Comparison of ENCODE assay signal across 28 cellular contexts in genomic region chr2:79578952-79579351, GRCh38.
"Had no signal": no experiment of that assay in that cellular context is flagged by ENCODE, and none has a peak within 500 bp of the region (broad histone marks: within the 10 kb centered on the region; RNA-seq: fewer than 3 reads in every experiment).

No MANE protein-coding gene starts in this region.

- H3K9me3 Mint-ChIP-seq: type B pancreatic cell had no signal

- H3K36me3 Mint-ChIP-seq: stimulated activated effector memory CD8-positive, alpha-beta T cell treated with anti-CD3 and anti-CD28 coated beads, Interleukin-12 subunit alpha, Interleukin-12 subunit beta, amount 100 ng/mL, for 72 hours; stimulated activated memory B cell treated with anti-CD40 and anti-IgM and Interleukin-4, amounts not matched to agents 10 μg/mL and 1 μg/mL and 100 μg/mL, for 72 hours; stimulated activated naive B cell treated with anti-CD40 and anti-IgM and Interleukin-4, amounts not matched to agents 10 μg/mL and 1 μg/mL and 100 μg/mL, for 72 hours; type B pancreatic cell had no signal

- H3K4me1 ChIP-seq: stomach, suprapubic skin, testis, tibial artery, tibial nerve, transverse colon, upper lobe of left lung, upper lobe of right lung, uterus, vagina had no signal

- H3K27me3 Mint-ChIP-seq: stimulated activated memory B cell treated with anti-CD40 and anti-IgM and Interleukin-4, amounts not matched to agents 10 μg/mL and 1 μg/mL and 100 μg/mL, for 72 hours; stimulated activated naive B cell treated with anti-CD40 and anti-IgM and Interleukin-4, amounts not matched to agents 10 μg/mL and 1 μg/mL and 100 μg/mL, for 72 hours; stimulated activated naive CD8-positive, alpha-beta T cell treated with anti-CD3 and anti-CD28 coated beads, Interleukin-15, amount 100 ng/mL, for 72 hours; stimulated activated naive CD8-positive, alpha-beta T cell treated with anti-CD3 and anti-CD28 coated beads, Interleukin-15, Interleukin-2, amounts not matched to agents 100 ng/mL and 50 ng/mL, for 24 hours had no signal

- H3K9me3 ChIP-seq: stomach, suprapubic skin, testis, thoracic aorta, tibial artery, tibial nerve, transverse colon, upper lobe of left lung, upper lobe of right lung, uterus, vagina had no signal

- H3K4me3 ChIP-seq: stomach, suprapubic skin, testis, thoracic aorta, tibial artery, tibial nerve, transverse colon, upper lobe of left lung, upper lobe of right lung, uterus, vagina had no signal

- DNase-seq: stimulated activated CD4-positive, alpha-beta T cell treated with anti-CD3 and anti-CD28 coated beads, Interleukin-2, amount 100 ng/mL, for 48 hours; stimulated activated CD4-positive, alpha-beta T cell treated with anti-CD3 and anti-CD28 coated beads, Interleukin-4, amount 100 ng/mL, for 1 hour; stimulated activated CD4-positive, alpha-beta T cell treated with anti-CD3 and anti-CD28 coated beads, Interleukin-4, amount 100 ng/mL, for 24 hours; stimulated activated CD4-positive, alpha-beta T cell treated with anti-CD3 and anti-CD28 coated beads, Interleukin-4, amount 100 ng/mL, for 4 hours; stimulated activated CD8-positive, alpha-beta memory T cell treated with anti-CD3 and anti-CD28 coated beads, Interleukin-4, amount 100 ng/mL, for 48 hours; stimulated activated naive B cell treated with anti-CD40 and anti-IgM and Interleukin-4, amounts not matched to agents 10 μg/mL and 1 μg/mL and 100 μg/mL, for 72 hours; stimulated activated naive CD4-positive, alpha-beta T cell; stimulated activated naive CD4-positive, alpha-beta T cell treated with Interleukin-2 at 50 U/mL for 16 hours; stimulated activated naive CD8-positive, alpha-beta T cell treated with anti-CD3 and anti-CD28 coated beads, Interleukin-15, amount 100 ng/mL, for 72 hours; stimulated activated naive CD8-positive, alpha-beta T cell treated with anti-CD3 and anti-CD28 coated beads, Interleukin-15, Interleukin-2, amounts not matched to agents 100 U/mL and 50 U/mL, for 24 hours; stomach; substantia nigra; testis; tibial artery; transverse colon; trophoblast cell; upper lobe of left lung; upper lobe of right lung; uterus had no signal

- H3K36me3 ChIP-seq: stomach, suprapubic skin, thoracic aorta, tibial artery, tibial nerve, transverse colon, upper lobe of left lung, upper lobe of right lung, uterus, vagina had no signal

- H3K27ac Mint-ChIP-seq: stimulated activated effector memory CD8-positive, alpha-beta T cell treated with anti-CD3 and anti-CD28 coated beads, Interleukin-12 subunit alpha, Interleukin-12 subunit beta, amount 100 ng/mL, for 72 hours; stimulated activated memory B cell treated with anti-CD40 and anti-IgM and Interleukin-4, amounts not matched to agents 10 μg/mL and 1 μg/mL and 100 μg/mL, for 72 hours; stimulated activated naive B cell treated with anti-CD40 and anti-IgM and Interleukin-4, amounts not matched to agents 10 μg/mL and 1 μg/mL and 100 μg/mL, for 72 hours; stimulated activated naive CD8-positive, alpha-beta T cell treated with anti-CD3 and anti-CD28 coated beads, Interleukin-15, amount 100 ng/mL, for 72 hours; stimulated activated naive CD8-positive, alpha-beta T cell treated with anti-CD3 and anti-CD28 coated beads, Interleukin-15, Interleukin-2, amounts not matched to agents 100 ng/mL and 50 ng/mL, for 24 hours; type B pancreatic cell had no signal

- ATAC-seq: stimulated activated effector memory CD8-positive, alpha-beta T cell treated with anti-CD3 and anti-CD28 coated beads, Interleukin-12 subunit alpha, Interleukin-12 subunit beta, amount 100 ng/mL, for 72 hours; stimulated activated memory B cell treated with anti-CD40 and anti-IgM and Interleukin-4, amounts not matched to agents 10 μg/mL and 1 μg/mL and 100 μg/mL, for 72 hours; stimulated activated naive B cell treated with anti-CD40 and anti-IgM and Interleukin-4, amounts not matched to agents 10 μg/mL and 1 μg/mL and 100 μg/mL, for 72 hours; stimulated activated naive CD8-positive, alpha-beta T cell treated with anti-CD3 and anti-CD28 coated beads, Interleukin-15, amount 100 ng/mL, for 72 hours; stimulated activated naive CD8-positive, alpha-beta T cell treated with anti-CD3 and anti-CD28 coated beads, Interleukin-15, Interleukin-2, amounts not matched to agents 100 U/mL and 50 U/mL, for 24 hours; upper lobe of right lung had no signal

- H3K4me3 Mint-ChIP-seq: stimulated activated effector memory CD8-positive, alpha-beta T cell treated with anti-CD3 and anti-CD28 coated beads, Interleukin-12 subunit alpha, Interleukin-12 subunit beta, amount 100 ng/mL, for 72 hours; stimulated activated memory B cell treated with anti-CD40 and anti-IgM and Interleukin-4, amounts not matched to agents 10 μg/mL and 1 μg/mL and 100 μg/mL, for 72 hours; stimulated activated naive B cell treated with anti-CD40 and anti-IgM and Interleukin-4, amounts not matched to agents 10 μg/mL and 1 μg/mL and 100 μg/mL, for 72 hours; stimulated activated naive CD8-positive, alpha-beta T cell treated with anti-CD3 and anti-CD28 coated beads, Interleukin-15, amount 100 ng/mL, for 72 hours; stimulated activated naive CD8-positive, alpha-beta T cell treated with anti-CD3 and anti-CD28 coated beads, Interleukin-15, Interleukin-2, amounts not matched to agents 100 ng/mL and 50 ng/mL, for 24 hours; type B pancreatic cell had no signal

- FAIRE-seq: urothelium cell line had no signal

- H3K27me3 ChIP-seq: stomach, suprapubic skin, testis, tibial artery, tibial nerve, transverse colon, upper lobe of left lung, upper lobe of right lung, uterus, vagina had no signal

- H3K27ac ChIP-seq: stomach, suprapubic skin, testis, thoracic aorta, tibial artery, tibial nerve, transverse colon, upper lobe of left lung, upper lobe of right lung, uterus, vagina had no signal

- H3K4me1 Mint-ChIP-seq: stimulated activated effector memory CD8-positive, alpha-beta T cell treated with anti-CD3 and anti-CD28 coated beads, Interleukin-12 subunit alpha, Interleukin-12 subunit beta, amount 100 ng/mL, for 72 hours; stimulated activated memory B cell treated with anti-CD40 and anti-IgM and Interleukin-4, amounts not matched to agents 10 μg/mL and 1 μg/mL and 100 μg/mL, for 72 hours; stimulated activated naive B cell treated with anti-CD40 and anti-IgM and Interleukin-4, amounts not matched to agents 10 μg/mL and 1 μg/mL and 100 μg/mL, for 72 hours; stimulated activated naive CD8-positive, alpha-beta T cell treated with anti-CD3 and anti-CD28 coated beads, Interleukin-15, amount 100 ng/mL, for 72 hours had no signal
